ENCODE assay signal across 8 cellular contexts in the genomic region with DNA sequence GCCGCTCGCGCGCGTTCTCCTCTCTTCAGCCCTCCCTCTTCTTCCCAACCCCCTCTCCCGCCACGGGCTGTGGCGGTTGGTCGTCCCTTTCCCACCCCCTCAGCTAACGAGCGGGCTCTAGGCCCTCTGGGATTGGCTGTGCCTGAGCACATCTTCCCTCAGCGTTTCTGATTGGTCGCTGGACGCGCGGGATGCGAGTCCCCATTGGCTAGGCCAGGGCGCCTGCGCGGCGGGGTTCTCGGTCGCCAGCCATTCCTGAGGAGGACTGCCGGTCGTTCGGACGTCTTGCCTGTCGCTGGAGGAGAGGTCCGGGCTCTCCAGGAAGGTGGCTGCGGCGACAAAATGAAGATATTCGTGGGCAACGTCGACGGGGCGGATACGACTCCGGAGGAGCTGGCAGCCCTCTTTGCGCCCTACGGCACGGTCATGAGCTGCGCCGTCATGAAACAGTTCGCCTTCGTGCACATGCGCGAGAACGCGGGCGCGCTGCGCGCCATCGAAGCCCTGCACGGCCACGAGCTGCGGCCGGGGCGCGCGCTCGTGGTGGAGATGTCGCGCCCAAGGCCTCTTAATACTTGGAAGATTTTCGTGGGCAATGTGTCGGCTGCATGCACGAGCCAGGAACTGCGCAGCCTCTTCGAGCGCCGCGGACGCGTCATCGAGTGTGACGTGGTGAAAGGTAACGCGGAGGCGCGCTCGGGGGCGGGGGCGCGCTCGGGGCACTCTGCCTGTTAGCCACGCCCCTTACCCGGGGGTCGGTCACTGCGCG. TPM values are rescaled to one million over a fixed set of nuclear protein-coding genes. Genes with fewer than 3 reads are reported as not detected.
DNase-seq lines count a peak whose midpoint lies in the region; ATAC-seq and TF ChIP-seq lines count a peak whose summit lies in the region.

A gene with protein sequence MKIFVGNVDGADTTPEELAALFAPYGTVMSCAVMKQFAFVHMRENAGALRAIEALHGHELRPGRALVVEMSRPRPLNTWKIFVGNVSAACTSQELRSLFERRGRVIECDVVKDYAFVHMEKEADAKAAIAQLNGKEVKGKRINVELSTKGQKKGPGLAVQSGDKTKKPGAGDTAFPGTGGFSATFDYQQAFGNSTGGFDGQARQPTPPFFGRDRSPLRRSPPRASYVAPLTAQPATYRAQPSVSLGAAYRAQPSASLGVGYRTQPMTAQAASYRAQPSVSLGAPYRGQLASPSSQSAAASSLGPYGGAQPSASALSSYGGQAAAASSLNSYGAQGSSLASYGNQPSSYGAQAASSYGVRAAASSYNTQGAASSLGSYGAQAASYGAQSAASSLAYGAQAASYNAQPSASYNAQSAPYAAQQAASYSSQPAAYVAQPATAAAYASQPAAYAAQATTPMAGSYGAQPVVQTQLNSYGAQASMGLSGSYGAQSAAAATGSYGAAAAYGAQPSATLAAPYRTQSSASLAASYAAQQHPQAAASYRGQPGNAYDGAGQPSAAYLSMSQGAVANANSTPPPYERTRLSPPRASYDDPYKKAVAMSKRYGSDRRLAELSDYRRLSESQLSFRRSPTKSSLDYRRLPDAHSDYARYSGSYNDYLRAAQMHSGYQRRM (plus strand): TSS at position 252 of the 769 bp plus-strand sequence. CDS start 91 bp downstream, at position 343.

- DNase-seq in GM23338 (ENCODE audit: low spot score) (peak; percentile 99), LHCN-M2 (ENCODE audit: low read depth) (peak; percentile 99), RPMI8226 (peak; percentile 100), fibroblast of gingiva (ENCODE audit: low read depth) (peak; percentile 99)
- DNase-seq in activated T-helper 1 cell treated with anti-CD3 and anti-CD28 coated beads, Interleukin-2, amount 50 U/mL, for 16 hours (ENCODE audit: low read depth in 1 of 2, low spot score in 1 of 2): peak; percentile 96 to 97
- DNase-seq in naive thymus-derived CD4-positive, alpha-beta T cell: peak; percentile 96 to 99 (median 99)
- DNase-seq in stimulated activated naive B cell treated with anti-CD40 and anti-IgM and Interleukin-4, amounts not matched to agents 10 μg/mL and 1 μg/mL and 100 μg/mL, for 72 hours: peak; percentile 98

- H3K4me1 Mint-ChIP-seq in GM23338: peaks cover 28% of the 10 kb centered on the region
- H3K4me1 Mint-ChIP-seq in naive thymus-derived CD4-positive, alpha-beta T cell: peaks cover 26 to 55% (median 47%) of the 10 kb centered on the region in 7 donors
- peaks cover 25 to 56% of the 10 kb centered on the region in 2 donors for H3K4me1 Mint-ChIP-seq in stimulated activated naive B cell treated with anti-CD40 and anti-IgM and Interleukin-4, amounts not matched to agents 10 μg/mL and 1 μg/mL and 100 μg/mL, for 72 hours

- intact Hi-C loops in naive thymus-derived CD4-positive, alpha-beta T cell (cut with micrococcal nuclease): loop anchor here (1.0 to 10.0 kb wide), 16 partner anchors 23 to 1194 kb away; partner anchors contain the start of genes ACTN3 (in 2 of the 2), CCDC87 (in 2 of the 2), CCS (in 2 of the 2) and KDM2A (in 2 of the 2)

- H3K27ac ChIP-seq in DOHH2 (ENCODE audit: low read depth, low read length) (peak within 1 kb of the TSS; percentile 82), GM23338 (ENCODE audit: low read depth) (peak within 1 kb of the TSS; percentile 97)
- H3K27ac ChIP-seq in naive thymus-derived CD4-positive, alpha-beta T cell (ENCODE audit: low read depth, low read length): peak within 1 kb of the TSS; percentile 83

- no peaks in the 10 kb centered on the region for H3K27me3 ChIP-seq in DOHH2 (ENCODE audit: control insufficient read depth, low read length)
- H3K27me3 ChIP-seq in GM23338 (ENCODE audit: insufficient read depth): no peaks in the 10 kb centered on the region
- H3K27me3 ChIP-seq in naive thymus-derived CD4-positive, alpha-beta T cell (ENCODE audit: control insufficient read depth in 2 of 2, insufficient read depth in 2 of 2, low read length in 2 of 2): no peaks in the 10 kb centered on the region

- H3K4me1 ChIP-seq in DOHH2 (ENCODE audit: control insufficient read depth, low read length): peaks cover 64% of the 10 kb centered on the region
- H3K4me1 ChIP-seq in GM23338 (ENCODE audit: insufficient read depth): peaks cover 25% of the 10 kb centered on the region
- H3K4me1 ChIP-seq in naive thymus-derived CD4-positive, alpha-beta T cell (ENCODE audit: control insufficient read depth in 2 of 2, insufficient read depth in 2 of 2, low read length in 2 of 2): peaks cover 29 to 30% of the 10 kb centered on the region in 2 donors

- H3K4me3 Mint-ChIP-seq in GM23338: peak within 1 kb of the TSS; percentile 97
- H3K4me3 Mint-ChIP-seq in naive thymus-derived CD4-positive, alpha-beta T cell: peak within 1 kb of the TSS; percentile 86 to 99 (median 98)
- peak within 1 kb of the TSS; percentile 89 to 96 for H3K4me3 Mint-ChIP-seq in stimulated activated naive B cell treated with anti-CD40 and anti-IgM and Interleukin-4, amounts not matched to agents 10 μg/mL and 1 μg/mL and 100 μg/mL, for 72 hours

- H3K36me3 ChIP-seq in DOHH2 (ENCODE audit: control insufficient read depth, low read length) (peaks cover 52% of the 10 kb centered on the region), GM23338 (ENCODE audit: insufficient read depth) (peaks cover 15% of the 10 kb centered on the region)
- H3K36me3 ChIP-seq in naive thymus-derived CD4-positive, alpha-beta T cell (ENCODE audit: control insufficient read depth in 2 of 3, insufficient read depth in 3 of 3, low read length in 3 of 3): peaks cover 0 to 11% (median 0%) of the 10 kb centered on the region in 3 experiments

- peaks cover 83% of the 10 kb centered on the region for H3K79me2 ChIP-seq in DOHH2 (ENCODE audit: control insufficient read depth, low read length)
- H3K79me2 ChIP-seq in GM23338 (replicated peaks; ENCODE audit: insufficient read depth): peaks cover 63% of the 10 kb centered on the region

- H3K4me2 ChIP-seq in DOHH2 (ENCODE audit: low read length): peak within 1 kb of the TSS; percentile 97
- H3K4me2 ChIP-seq in GM23338: peak within 1 kb of the TSS; percentile 100

- POLR2A ChIA-PET in naive thymus-derived CD4-positive, alpha-beta T cell (lab: Charles Lee): interaction anchor here (0.6 to 12.0 kb wide), 31 partner anchors 9 to 1013 kb away, joined by 3 to 376 read pairs (median 4); partner anchors contain the start of genes ACTN3, CCDC87, CCS and CTSF

- H3F3A ChIP-seq in DOHH2 (ENCODE audit: control insufficient read depth, insufficient read depth): peaks cover 11% of the 10 kb centered on the region
- H3F3A ChIP-seq in GM23338 (replicated peaks; ENCODE audit: low read depth): peaks cover 15% of the 10 kb centered on the region; the same call in 1 of the 2 replicates

- peak within 1 kb of the TSS; percentile 100 for H3K27ac Mint-ChIP-seq in GM23338
- H3K27ac Mint-ChIP-seq in naive thymus-derived CD4-positive, alpha-beta T cell: peak within 1 kb of the TSS; percentile 96 to 99 (median 98)
- H3K27ac Mint-ChIP-seq in stimulated activated naive B cell treated with anti-CD40 and anti-IgM and Interleukin-4, amounts not matched to agents 10 μg/mL and 1 μg/mL and 100 μg/mL, for 72 hours: peak within 1 kb of the TSS; percentile 99

- no peaks in the 10 kb centered on the region for H3K9me3 ChIP-seq in DOHH2 (ENCODE audit: control insufficient read depth, insufficient read depth, low read length)
- H3K9me3 ChIP-seq in naive thymus-derived CD4-positive, alpha-beta T cell (ENCODE audit: control insufficient read depth in 2 of 3, low read length in 3 of 3): no peaks in the 10 kb centered on the region

- ATAC-seq in GM23338: peak; percentile 94
- peak; percentile 88 for ATAC-seq in naive thymus-derived CD4-positive, alpha-beta T cell
- peak; percentile 92 for ATAC-seq in stimulated activated naive B cell treated with anti-CD40 and anti-IgM and Interleukin-4, amounts not matched to agents 10 μg/mL and 1 μg/mL and 100 μg/mL, for 72 hours (replicated peaks)

- peaks cover 37% of the 10 kb centered on the region for H4K20me1 ChIP-seq in DOHH2 (ENCODE audit: control insufficient read depth, insufficient read depth, low read depth, low read length)
- H4K20me1 ChIP-seq in GM23338 (replicated peaks; ENCODE audit: insufficient read depth): peaks cover 44% of the 10 kb centered on the region

- H3K27me3 Mint-ChIP-seq in GM23338 (ENCODE audit: insufficient read depth, low read depth, poor library complexity): peaks cover 14% of the 10 kb centered on the region
- peaks cover 0 to 3% (median 0%) of the 10 kb centered on the region in 5 donors for H3K27me3 Mint-ChIP-seq in naive thymus-derived CD4-positive, alpha-beta T cell
- no peaks in the 10 kb centered on the region for H3K27me3 Mint-ChIP-seq in stimulated activated naive B cell treated with anti-CD40 and anti-IgM and Interleukin-4, amounts not matched to agents 10 μg/mL and 1 μg/mL and 100 μg/mL, for 72 hours

- H3K4me3 ChIP-seq in DOHH2 (ENCODE audit: low read length): peak within 1 kb of the TSS; percentile 89
- H3K4me3 ChIP-seq in GM23338: peak within 1 kb of the TSS; percentile 96
- H3K4me3 ChIP-seq in naive thymus-derived CD4-positive, alpha-beta T cell (ENCODE audit: low read length): peak within 1 kb of the TSS; percentile 97

- peak within 1 kb of the TSS; percentile 91; the same call in 1 of the 2 replicates for H2AFZ ChIP-seq in GM23338

- H3K9me2 ChIP-seq in DOHH2 (replicated peaks; ENCODE audit: control insufficient read depth, low read length) (no peaks in the 10 kb centered on the region), GM23338 (ENCODE audit: insufficient read depth) (no peaks in the 10 kb centered on the region)

- CTCF ChIA-PET in naive thymus-derived CD4-positive, alpha-beta T cell (lab: Charles Lee): interaction anchor here (0.6 to 2.4 kb wide), 5 partner anchors 22 to 61 kb away, joined by 3 to 15 read pairs (median 3); partner anchors contain the start of genes RBM4 and RBM4B

- H3K36me3 Mint-ChIP-seq in GM23338 (ENCODE audit: low read depth): peaks cover 50% of the 10 kb centered on the region
- peaks cover 4 to 37% (median 15%) of the 10 kb centered on the region in 5 donors for H3K36me3 Mint-ChIP-seq in naive thymus-derived CD4-positive, alpha-beta T cell
- peaks cover 34 to 44% of the 10 kb centered on the region in 2 donors for H3K36me3 Mint-ChIP-seq in stimulated activated naive B cell treated with anti-CD40 and anti-IgM and Interleukin-4, amounts not matched to agents 10 μg/mL and 1 μg/mL and 100 μg/mL, for 72 hours

- TF ChIP-seq CTCF in DOHH2 (IDR thresholded peaks at IDR 0.05; ENCODE audit: low read depth, low read length, poor library complexity, severe bottlenecking) (no peak), GM23338 (conservative IDR thresholded peaks at IDR 0.05; ENCODE audit: low read depth in 2 of 2) (no peak)

- no peaks in the 10 kb centered on the region for H3K9me3 Mint-ChIP-seq in GM23338
- H3K9me3 Mint-ChIP-seq in naive thymus-derived CD4-positive, alpha-beta T cell: peaks cover 0 to 10% (median 0%) of the 10 kb centered on the region in 11 donors
- no peaks in the 10 kb centered on the region for H3K9me3 Mint-ChIP-seq in stimulated activated naive B cell treated with anti-CD40 and anti-IgM and Interleukin-4, amounts not matched to agents 10 μg/mL and 1 μg/mL and 100 μg/mL, for 72 hours

RNA-seq across cellular contexts. Expression of the gene that starts here (rescaled TPM):
- total RNA-seq in GM23338 (2014; rRNA removed; shearing (Covaris generic)): 83.1 and 83.5 TPM in 2 replicates
- 39.7 and 45.4 TPM in 2 replicates for polyA plus RNA-seq in GM23338 (2016; fragmentation: Nextera tagmentation; extraction: Ambion mirVana)
- total RNA-seq in LHCN-M2 (2014; rRNA removed): 50.0 and 58.7 TPM in 2 replicates
- 49.6 TPM for polyA plus RNA-seq in LHCN-M2 (2012)
- 100 to 1,000 TPM; 165 to 543 (median 192) TPM for total RNA-seq in naive thymus-derived CD4-positive, alpha-beta T cell
- polyA plus RNA-seq in naive thymus-derived CD4-positive, alpha-beta T cell: 100 to 1,000 TPM in 1 of 2 donors, 10 to 100 TPM in 1; 76.9 to 107 TPM

Comparison
In these comparisons a context has a peak if more than half of its experiments do, and no peak if none do; other contexts are left out.
1. Peak in every context shown above with its lines: DNase-seq, ATAC-seq, H3K4me3 ChIP-seq and H3K27ac ChIP-seq.